8 cellular contexts compared by ENCODE assay signal in genomic region chr10:69644658-69645295, GRCh38. TPM values are rescaled to one million over a fixed set of nuclear protein-coding genes. Genes with fewer than 3 reads are reported as not detected.
DNase-seq lines count a peak whose midpoint lies in the region; ATAC-seq and TF ChIP-seq lines count a peak whose summit lies in the region.

No MANE protein-coding gene starts in this region.

- H3K36me3 Mint-ChIP-seq in activated naive CD8-positive, alpha-beta T cell treated with anti-CD3 and anti-CD28 coated beads for 36 hours = no peaks in the 10 kb centered on the region

- no peaks in the 10 kb centered on the region for H3K9me3 Mint-ChIP-seq in activated naive CD8-positive, alpha-beta T cell treated with anti-CD3 and anti-CD28 coated beads for 36 hours

- no peak overlapping the region for H3K4me3 ChIP-seq in psoas muscle

- H3K36me3 ChIP-seq in psoas muscle (ENCODE audit: insufficient read depth in 1 of 2, low read depth in 1 of 2) = no peaks in the 10 kb centered on the region

- H3K27ac Mint-ChIP-seq in activated naive CD8-positive, alpha-beta T cell treated with anti-CD3 and anti-CD28 coated beads for 36 hours = no peak overlapping the region

- intact Hi-C loops in Right ventricle myocardium superior (cut with DNase I) = loop anchor here (2.0 to 5.0 kb wide), 2 partner anchors 73 to 270 kb away; no protein-coding TSS in a partner anchor
- intact Hi-C loops in psoas muscle (cut with DNase I) = loop anchor here (1.0 to 5.0 kb wide), 6 partner anchors 72 to 272 kb away; partner anchors contain the start of gene COL13A1 (in 2 of the 2)

- ATAC-seq in Right ventricle myocardium superior (ENCODE audit: poor library complexity) (peak; percentile 72), psoas muscle (peak; percentile 65 to 86 (median 71)), HG03378 (IDR thresholded peaks at IDR 0.05; ENCODE audit: unreplicated experiment) (no peak)

- H3K27ac ChIP-seq in psoas muscle = no peak overlapping the region

- TF ChIP-seq CTCF in GM13976 (IDR thresholded peaks at IDR 0.05; ENCODE audit: borderline replicate concordance, control extremely low read depth, extremely low read depth, insufficient read depth, missing control alignments) (peak; percentile 70), psoas muscle (IDR thresholded peaks at IDR 0.05) (peak; percentile 91)

- no peak overlapping the region for H3K4me3 Mint-ChIP-seq in activated naive CD8-positive, alpha-beta T cell treated with anti-CD3 and anti-CD28 coated beads for 36 hours

- no peaks in the 10 kb centered on the region for H3K4me1 ChIP-seq in psoas muscle

- 51 to 57% (median 55%) methylated on average over 13 of the region's 13 CpGs for WGBS in psoas muscle, 3 donors

- DNase-seq in AG20443 (ENCODE audit: low spot score) = peak; percentile 91
- peak; percentile 80 for DNase-seq in GM13976 (ENCODE audit: low spot score)
- peak; percentile 33 for DNase-seq in NCI-H345 (lab: John Stamatoyannopoulos, UW)
- DNase-seq in activated naive CD8-positive, alpha-beta T cell treated with anti-CD3 and anti-CD28 coated beads for 36 hours = peak; percentile 34
- DNase-seq in Right ventricle myocardium superior = peak; percentile 66
- DNase-seq in psoas muscle = peak; percentile 42 to 71
- DNase-seq in cortex of kidney (lab: John Stamatoyannopoulos, UW) = no peak

- no peaks in the 10 kb centered on the region for H3K4me1 Mint-ChIP-seq in activated naive CD8-positive, alpha-beta T cell treated with anti-CD3 and anti-CD28 coated beads for 36 hours

- no peaks in the 10 kb centered on the region for H3K9me3 ChIP-seq in psoas muscle

- in situ Hi-C loops in GM13976 (cut with MboI; ENCODE audit: low sequenced_read_pairs, unreplicated experiment) = no loop called here

- H3K27me3 ChIP-seq in psoas muscle (ENCODE audit: insufficient read depth in 3 of 3, low read length in 2 of 3) = peaks cover 0 to 1% (median 0%) of the 10 kb centered on the region in 3 donors

- no peaks in the 10 kb centered on the region for H3K27me3 Mint-ChIP-seq in activated naive CD8-positive, alpha-beta T cell treated with anti-CD3 and anti-CD28 coated beads for 36 hours

RNA-seq across cellular contexts. Expression of gene FAM241B, which starts 14.7 kb away (rescaled TPM):
- total RNA-seq in activated naive CD8-positive, alpha-beta T cell treated with anti-CD3 and anti-CD28 coated beads for 36 hours = 1 to 10 TPM; 9.9 TPM
- total RNA-seq in Right ventricle myocardium superior (3.3 TPM), psoas muscle (1 to 10 TPM; 1.1 to 6.2 (median 1.7) TPM)
- polyA plus RNA-seq in psoas muscle = 1 to 10 TPM; 2.8 to 5.9 (median 3.2) TPM
